Comparison of ENCODE assay signal across 22 cellular contexts in the genomic region with DNA sequence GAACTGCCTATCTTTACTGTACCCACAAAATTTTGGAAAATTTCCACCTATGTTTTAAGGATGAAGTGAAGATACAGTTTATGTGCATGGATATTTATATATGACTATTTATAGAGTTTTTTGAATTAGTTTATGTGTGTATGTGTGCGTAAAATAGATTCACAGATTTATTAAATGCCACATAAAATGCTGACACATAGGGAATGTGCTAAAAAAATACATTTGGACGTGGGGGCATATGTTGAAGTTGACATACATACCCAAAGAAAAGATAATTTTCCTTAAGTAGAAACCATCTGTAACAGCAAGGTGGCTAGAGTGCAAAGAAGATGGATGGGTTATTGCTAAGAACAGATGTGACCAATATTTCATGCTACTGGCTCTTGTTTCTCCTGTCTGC.
"Had no signal": no experiment of that assay in that cellular context is flagged by ENCODE, and none has a peak within 500 bp of the region (broad histone marks: within the 10 kb centered on the region; RNA-seq: fewer than 3 reads in every experiment).

No MANE protein-coding gene starts in this region.

- H3K27ac ChIP-seq: colonic mucosa, epithelial cell of prostate, gastrocnemius medialis, heart left ventricle, hepatocyte, left lung, parathyroid adenoma, testis, tibial artery had no signal

- H3K4me1 ChIP-seq: colonic mucosa, gastrocnemius medialis, heart left ventricle, left lung, testis, tibial artery had no signal

- H3K36me3 ChIP-seq: colonic mucosa, gastrocnemius medialis, heart left ventricle, left lung, tibial artery had no signal

- H2AFZ ChIP-seq: hepatocyte, parathyroid adenoma had no signal

- DNase-seq: colonic mucosa; foreskin fibroblast; gastrocnemius medialis; heart left ventricle; left cardiac atrium; left lung; mesenchymal stem cell; mucosa of descending colon; naive B cell; stimulated activated CD4-positive, alpha-beta T cell treated with anti-CD3 and anti-CD28 coated beads, Interleukin-4, amount 100 ng/mL, for 4 hours; stimulated activated naive CD8-positive, alpha-beta T cell treated with anti-CD3 and anti-CD28 coated beads, Interleukin-15, Interleukin-2, amounts not matched to agents 100 U/mL and 50 U/mL, for 24 hours; substantia nigra; testis; tibial artery had no signal

- H3K4me2 ChIP-seq: hepatocyte had no signal

- H3K79me2 ChIP-seq: hepatocyte, parathyroid adenoma had no signal

- H3K9me3 ChIP-seq: colonic mucosa, gastrocnemius medialis, mucosa of descending colon, testis, tibial artery had no signal

- ATAC-seq: esophagus mucosa; gastrocnemius medialis; heart left ventricle; left cardiac atrium; left lung; mucosa of descending colon; natural killer cell treated with Interleukin-12 subunit alpha and Interleukin-12 subunit beta and Interleukin-15 and Interleukin-18, amount 100 ng/mL, for 72 hours; sciatic nerve; stimulated activated memory B cell treated with anti-CD40 and anti-IgM and Interleukin-4, amounts not matched to agents 10 μg/mL and 1 μg/mL and 100 μg/mL, for 72 hours; stimulated activated naive CD8-positive, alpha-beta T cell treated with anti-CD3 and anti-CD28 coated beads, Interleukin-15, Interleukin-2, amounts not matched to agents 100 U/mL and 50 U/mL, for 24 hours had no signal

- H3K4me3 ChIP-seq: colonic mucosa, gastrocnemius medialis, heart left ventricle, hepatocyte, left lung, mucosa of descending colon, testis, tibial artery had no signal

- H3K27me3 ChIP-seq: colonic mucosa, gastrocnemius medialis, heart left ventricle, hepatocyte, left lung, testis, tibial artery had no signal

- FAIRE-seq: islet of Langerhans had no signal

- H3K9ac ChIP-seq: parathyroid adenoma had no signal
